In genomic region chr19:45527731-45528130, GRCh38 we compare ENCODE assay signal across 2 cellular contexts.
TF ChIP-seq lines count a peak whose summit lies in the region.

No MANE protein-coding gene starts in this region.

TF ChIP-seq in HCT116, 20 proteins besides CTCF, POLR2A, EP300 and RAD21:
- TF ChIP-seq YY1 (IDR thresholded peaks at IDR 0.05; ENCODE audit: extremely low read depth, insufficient replicate concordance, low read depth, low read length), result no peak
- no peak for TF ChIP-seq EZH2phosphoT487 (IDR thresholded peaks at IDR 0.05; ENCODE audit: borderline replicate concordance)
- no peak for TF ChIP-seq CEBPB (IDR thresholded peaks at IDR 0.05; ENCODE audit: low read depth)
- TF ChIP-seq EGR1 (IDR thresholded peaks at IDR 0.05; ENCODE audit: low read depth), result no peak
- no peak for TF ChIP-seq CBX3 (IDR thresholded peaks at IDR 0.05; ENCODE audit: low read depth)
- no peak for TF ChIP-seq SP1 (IDR thresholded peaks at IDR 0.05; ENCODE audit: low read depth)
- no peak for TF ChIP-seq ATF3 (IDR thresholded peaks at IDR 0.05)
TF ChIP-seq in HCT116: peak in this region for 0.

TF ChIP-seq in K562, 482 proteins besides CTCF, POLR2A, EP300 and RAD21:
- peak; percentile 10; the same call in 1 of the 2 replicates for TF ChIP-seq SOX6 (IDR thresholded peaks at IDR 0.05)
- peak; percentile 59 for TF ChIP-seq POLR2B (IDR thresholded peaks at IDR 0.05; ENCODE audit: low read depth, partially characterized antibody)
- TF ChIP-seq ZNF124 (CRISPR knock-in tag; IDR thresholded peaks at IDR 0.05), result no peak
- no peak for TF ChIP-seq TAL1 (IDR thresholded peaks at IDR 0.05)
- peak; percentile 72 for TF ChIP-seq ZNF316 (IDR thresholded peaks at IDR 0.05)
- TF ChIP-seq GTF2F1 (IDR thresholded peaks at IDR 0.05; ENCODE audit: low read depth, low read length), result no peak
- TF ChIP-seq MAFF (IDR thresholded peaks at IDR 0.05; ENCODE audit: low read length), result 0 out of 2 replicates have a peak, but pooled peaks have one; percentile 23
- TF ChIP-seq ZBTB11 (CRISPR knock-in tag; IDR thresholded peaks at IDR 0.05), result 0 out of 6 replicates have a peak, but pooled peaks of 1 of the 3 experiments have one; percentile 29
- TF ChIP-seq FOXA3 (CRISPR knock-in tag; conservative IDR thresholded peaks at IDR 0.05 in 1 of 2, IDR thresholded peaks at IDR 0.05 in 1 of 2), result no peak
- TF ChIP-seq, protein P1, sequence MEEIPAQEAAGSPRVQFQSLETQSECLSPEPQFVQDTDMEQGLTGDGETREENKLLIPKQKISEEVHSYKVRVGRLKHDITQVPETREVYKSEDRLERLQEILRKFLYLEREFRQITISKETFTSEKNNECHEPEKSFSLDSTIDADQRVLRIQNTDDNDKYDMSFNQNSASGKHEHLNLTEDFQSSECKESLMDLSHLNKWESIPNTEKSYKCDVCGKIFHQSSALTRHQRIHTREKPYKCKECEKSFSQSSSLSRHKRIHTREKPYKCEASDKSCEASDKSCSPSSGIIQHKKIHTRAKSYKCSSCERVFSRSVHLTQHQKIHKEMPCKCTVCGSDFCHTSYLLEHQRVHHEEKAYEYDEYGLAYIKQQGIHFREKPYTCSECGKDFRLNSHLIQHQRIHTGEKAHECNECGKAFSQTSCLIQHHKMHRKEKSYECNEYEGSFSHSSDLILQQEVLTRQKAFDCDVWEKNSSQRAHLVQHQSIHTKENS (CRISPR knock-in tag; IDR thresholded peaks at IDR 0.05), result no peak
- 0 out of 2 replicates have a peak, but pooled peaks have one; percentile 15 for TF ChIP-seq POLR2G (IDR thresholded peaks at IDR 0.05; ENCODE audit: low read depth, low read length)
- TF ChIP-seq MAFG (tag; conservative IDR thresholded peaks at IDR 0.05), result 0 out of 2 replicates have a peak, but pooled peaks have one; percentile 13
